Comparison of ENCODE assay signal across 12 cellular contexts in genomic region chr10:101131962-101132635, GRCh38. TPM values are rescaled to one million over a fixed set of nuclear protein-coding genes. Genes with fewer than 3 reads are reported as not detected.
DNase-seq lines count a peak whose midpoint lies in the region; ATAC-seq and TF ChIP-seq lines count a peak whose summit lies in the region.
"Had no signal": no experiment of that assay in that cellular context is flagged by ENCODE, and none has a peak within 500 bp of the region (broad histone marks: within the 10 kb centered on the region; RNA-seq: fewer than 3 reads in every experiment).

No MANE protein-coding gene starts in this region.

- no peak for TF ChIP-seq CTCF in left ventricle myocardium inferior (IDR thresholded peaks at IDR 0.05; ENCODE audit: borderline replicate concordance)
- TF ChIP-seq CTCF in ascending aorta (IDR thresholded peaks at IDR 0.05), result no peak
- TF ChIP-seq CTCF in thoracic aorta (IDR thresholded peaks at IDR 0.05), result no peak
- TF ChIP-seq CTCF in tibial nerve (IDR thresholded peaks at IDR 0.05), result no peak

- ATAC-seq in left cardiac atrium (no peak), thoracic aorta (ENCODE audit: insufficient number of reproducible peaks, low FRiP score, low read depth) (no peak)

- H3K4me3 ChIP-seq in left ventricle myocardium inferior, result peak overlapping the region; percentile 61
- H3K4me3 ChIP-seq in ascending aorta, result peak overlapping the region; percentile 44 to 57
- peak overlapping the region; percentile 31 for H3K4me3 ChIP-seq in mesodermal cell (ENCODE audit: extremely low read depth, insufficient read depth, low read length, poor library complexity, severe bottlenecking)
- H3K4me3 ChIP-seq in thoracic aorta, result peak overlapping the region; percentile 65
- no peak overlapping the region for H3K4me3 ChIP-seq in tibial nerve

- H3K27me3 ChIP-seq in left ventricle myocardium inferior (ENCODE audit: low read depth) (peaks cover 100% of the 10 kb centered on the region), ascending aorta (peaks cover 45% of the 10 kb centered on the region), thoracic aorta (replicated peaks; ENCODE audit: insufficient read depth) (peaks cover 17% of the 10 kb centered on the region), tibial nerve (peaks cover 0 to 100% of the 10 kb centered on the region in 2 donors)

- intact Hi-C loops in left ventricle myocardium inferior (cut with micrococcal nuclease) (no loop called here), left cardiac atrium (cut with DNase I) (no loop called here), ascending aorta (cut with DNase I) (no loop called here)

- no peaks in the 10 kb centered on the region for H3K9me3 ChIP-seq in left ventricle myocardium inferior (replicated peaks)
- H3K9me3 ChIP-seq in ascending aorta, result no peaks in the 10 kb centered on the region
- no peaks in the 10 kb centered on the region for H3K9me3 ChIP-seq in mesodermal cell (ENCODE audit: control insufficient read depth, low read length)
- H3K9me3 ChIP-seq in thoracic aorta, result no peaks in the 10 kb centered on the region
- H3K9me3 ChIP-seq in tibial nerve, result no peaks in the 10 kb centered on the region

- H3K4me1 ChIP-seq in left ventricle myocardium inferior (peaks cover 54% of the 10 kb centered on the region), ascending aorta (peaks cover 18 to 24% of the 10 kb centered on the region in 2 donors), mesodermal cell (ENCODE audit: control insufficient read depth, insufficient read depth, low read length, poor library complexity, severe bottlenecking) (peaks cover 29% of the 10 kb centered on the region), thoracic aorta (ENCODE audit: control insufficient read depth in 1 of 2, low read depth in 2 of 2) (peaks cover 19 to 38% of the 10 kb centered on the region in 2 donors), tibial nerve (peaks cover 0 to 60% (median 26%) of the 10 kb centered on the region in 4 donors)

- 2 to 3% methylated on average over 33 of the region's 39 CpGs for WGBS in mesodermal cell (ENCODE audit: insufficient coverage in 2 of 2), 2 experiments
- WGBS in tibial nerve, 2 donors, result 2 to 4% methylated on average over 23 to 31 of the region's 39 CpGs

- DNase-seq in left ventricle myocardium inferior (no peak), left cardiac atrium (no peak), ascending aorta (ENCODE audit: low spot score in 2 of 2) (no peak), thoracic aorta (ENCODE audit: low spot score) (no peak), C1 segment of cervical spinal cord (lab: John Stamatoyannopoulos, UW) (no peak), nucleus accumbens (lab: John Stamatoyannopoulos, UW) (no peak), tibial nerve (ENCODE audit: low spot score in 2 of 2) (no peak)
- DNase-seq: NCI-H187 treated with DMSO at 0.1 percent for 48 hours had no signal

- no peak for TF ChIP-seq POLR2A in tibial nerve (IDR thresholded peaks at IDR 0.05)

- TF ChIP-seq EP300 in tibial nerve (IDR thresholded peaks at IDR 0.05), result no peak

- H3K36me3 ChIP-seq in left ventricle myocardium inferior, result no peaks in the 10 kb centered on the region
- no peaks in the 10 kb centered on the region for H3K36me3 ChIP-seq in ascending aorta
- no peaks in the 10 kb centered on the region for H3K36me3 ChIP-seq in mesodermal cell (ENCODE audit: control insufficient read depth, insufficient read depth, low read length)
- no peaks in the 10 kb centered on the region for H3K36me3 ChIP-seq in thoracic aorta
- no peaks in the 10 kb centered on the region for H3K36me3 ChIP-seq in tibial nerve

- H3K27ac ChIP-seq in left ventricle myocardium inferior (replicated peaks) (no peak overlapping the region), ascending aorta (no peak overlapping the region), mesodermal cell (ENCODE audit: low read depth, low read length, severe bottlenecking) (no peak overlapping the region), thoracic aorta (no peak overlapping the region), tibial nerve (no peak overlapping the region)
- H3K27ac ChIP-seq: skin epidermis had no signal

RNA-seq across cellular contexts. Expression of gene TLX1, which starts 1.0 kb away (rescaled TPM):
- not detected for total RNA-seq in left ventricle myocardium inferior
- total RNA-seq in left cardiac atrium, result under 1 TPM in 1 of 2 donors, not detected in 1; 0.21 TPM
- not detected for total RNA-seq in ascending aorta
- polyA plus RNA-seq in mesodermal cell (2013, experiment 1 of 2), result 0.22 TPM
- polyA plus RNA-seq in mesodermal cell (2013, experiment 2 of 2), result 0.15 TPM
- total RNA-seq in thoracic aorta, result not detected
- total RNA-seq in tibial nerve, result not detected
- total RNA-seq: H4, mononuclear cell had no signal

Comparison
In these comparisons a context has a peak if more than half of its experiments do, and no peak if none do; other contexts are left out.
1. H3K4me3 ChIP-seq: peak in left ventricle myocardium inferior (single experiment), ascending aorta (2 of 2), mesodermal cell (single experiment) and thoracic aorta (single experiment); none in tibial nerve (0 of 4).